In genomic region chrX:71525316-71525715, GRCh38 we compare ENCODE assay signal across 14 cellular contexts. TPM values are rescaled to one million over a fixed set of nuclear protein-coding genes. Genes with fewer than 3 reads are reported as not detected.
A peak's percentile ranks its signal among the peaks of the same experiment; 100 is the strongest.
DNase-seq lines count a peak whose midpoint lies in the region; ATAC-seq and TF ChIP-seq lines count a peak whose summit lies in the region.
"Had no signal": no experiment of that assay in that cellular context is flagged by ENCODE, and none has a peak within 500 bp of the region (broad histone marks: within the 10 kb centered on the region; RNA-seq: fewer than 3 reads in every experiment).

No MANE protein-coding gene starts in this region.

- no peak for ATAC-seq in T-cell (replicated peaks in 1 of 4)
- ATAC-seq in GM18873 (IDR thresholded peaks at IDR 0.05; ENCODE audit: low FRiP score, unreplicated experiment), result no peak

- H3K9me3 Mint-ChIP-seq in T-cell, result no peaks in the 10 kb centered on the region
- peaks cover 0 to 2% (median 0%) of the 10 kb centered on the region in 8 donors for H3K9me3 Mint-ChIP-seq in CD4-positive, alpha-beta memory T cell
- H3K9me3 Mint-ChIP-seq: CD8-positive, alpha-beta memory T cell had no signal

- peaks cover 5 to 9% (median 8%) of the 10 kb centered on the region in 3 donors for H3K4me1 Mint-ChIP-seq in T-cell
- H3K4me1 Mint-ChIP-seq in CD4-positive, alpha-beta memory T cell, result peaks cover 0 to 10% (median 0%) of the 10 kb centered on the region in 4 donors
- H3K4me1 Mint-ChIP-seq: B cell had no signal

- TF ChIP-seq POLR2A in NB4 (IDR thresholded peaks at IDR 0.05; ENCODE audit: extremely low read depth, insufficient read length), result no peak

- no peaks in the 10 kb centered on the region for H3K4me1 ChIP-seq in CD4-positive, alpha-beta memory T cell (ENCODE audit: insufficient read depth, low read length)
- H3K4me1 ChIP-seq: BLaER1 treated with 17β-estradiol and CSF1 and Interleukin-3, amounts not matched to agents 10 nM and 100 nM; HAP-1 had no signal

- POLR2A ChIA-PET in T-cell (lab: Charles Lee), result no interaction called here
- POLR2A ChIA-PET in CD4-positive, alpha-beta memory T cell (lab: Charles Lee; ENCODE audit: partially characterized antibody), result interaction anchor here (1.5 kb wide), 1 partner anchor 9 kb away, joined by 3 read pairs; no protein-coding TSS in a partner anchor

- H3K27me3 Mint-ChIP-seq in T-cell, result no peaks in the 10 kb centered on the region
- no peaks in the 10 kb centered on the region for H3K27me3 Mint-ChIP-seq in CD4-positive, alpha-beta memory T cell
- H3K27me3 Mint-ChIP-seq: B cell had no signal

- no peaks in the 10 kb centered on the region for H3K36me3 Mint-ChIP-seq in T-cell
- no peaks in the 10 kb centered on the region for H3K36me3 Mint-ChIP-seq in CD4-positive, alpha-beta memory T cell
- H3K36me3 Mint-ChIP-seq: CD8-positive, alpha-beta memory T cell had no signal

- DNase-seq in SKM-1 treated with dmso at 0.1 percent for 144 hours (lab: John Stamatoyannopoulos, UW; ENCODE audit: unreplicated experiment) (peak; percentile 1), SKM-1 (lab: John Stamatoyannopoulos, UW; ENCODE audit: unreplicated experiment) (no peak), NB4 (ENCODE audit: low read depth) (peak; percentile 36), fibroblast of gingiva (ENCODE audit: low read depth) (peak; percentile 7), T-cell (no peak)
- no peak for DNase-seq in CD4-positive, alpha-beta memory T cell
- DNase-seq: 8988T; CD8-positive, alpha-beta memory T cell; COR-L47; GM23248 had no signal

- CTCF ChIA-PET in T-cell (lab: Charles Lee), result no interaction called here
- CTCF ChIA-PET in CD4-positive, alpha-beta memory T cell (lab: Charles Lee; ENCODE audit: partially characterized antibody), result no interaction called here

- TF ChIP-seq CTCF in NB4 (IDR thresholded peaks at IDR 0.05; ENCODE audit: low read depth, low read length), result no peak

- H3K27me3 ChIP-seq in CD4-positive, alpha-beta memory T cell (ENCODE audit: insufficient read depth, low read length), result no peaks in the 10 kb centered on the region

- intact Hi-C loops in CD4-positive, alpha-beta memory T cell (cut with micrococcal nuclease), result no loop called here

- H3K4me3 Mint-ChIP-seq in T-cell, result no peak overlapping the region
- no peak overlapping the region for H3K4me3 Mint-ChIP-seq in CD4-positive, alpha-beta memory T cell
- H3K4me3 Mint-ChIP-seq: B cell; CD8-positive, alpha-beta memory T cell had no signal

- no peak overlapping the region for H3K27ac ChIP-seq in CD4-positive, alpha-beta memory T cell (ENCODE audit: low read depth, low read length)
- H3K27ac ChIP-seq: BLaER1 treated with 17β-estradiol and CSF1 and Interleukin-3, amounts not matched to agents 10 nM and 100 nM; GM23248 had no signal

- no peaks in the 10 kb centered on the region for H3K9me3 ChIP-seq in CD4-positive, alpha-beta memory T cell (ENCODE audit: control insufficient read depth in 1 of 2, low read length in 2 of 2)
- H3K9me3 ChIP-seq: HAP-1 had no signal

- no peak overlapping the region for H3K4me3 ChIP-seq in NB4 (ENCODE audit: low read depth, low read length)
- H3K4me3 ChIP-seq in CD4-positive, alpha-beta memory T cell (ENCODE audit: low read length in 2 of 2), result no peak overlapping the region
- H3K4me3 ChIP-seq: BLaER1 treated with 17β-estradiol and CSF1 and Interleukin-3, amounts not matched to agents 10 nM and 100 nM; GM23248; HAP-1 had no signal

- no peak overlapping the region for H3K27ac Mint-ChIP-seq in T-cell
- H3K27ac Mint-ChIP-seq in CD4-positive, alpha-beta memory T cell, result no peak overlapping the region
- H3K27ac Mint-ChIP-seq: B cell; CD8-positive, alpha-beta memory T cell had no signal

- H3K36me3 ChIP-seq in CD4-positive, alpha-beta memory T cell (ENCODE audit: insufficient read depth, low read length), result no peaks in the 10 kb centered on the region
- H3K36me3 ChIP-seq: BLaER1 treated with 17β-estradiol and CSF1 and Interleukin-3, amounts not matched to agents 10 nM and 100 nM; HAP-1 had no signal

RNA-seq across cellular contexts. Expression of gene OGT, which starts 7.6 kb away (rescaled TPM):
- total RNA-seq in T-cell, result 100 to 1,000 TPM; 438 to 548 (median 460) TPM
- total RNA-seq in CD4-positive, alpha-beta memory T cell, result 100 to 1,000 TPM; 515 to 525 TPM
- polyA plus RNA-seq in CD4-positive, alpha-beta memory T cell, result 10 to 100 TPM; 18.3 to 39.0 TPM

RNA-seq across cellular contexts. Expression of gene GCNA, which starts 52.9 kb away (rescaled TPM):
- 1 to 10 TPM; 5.2 to 8.6 (median 5.6) TPM for total RNA-seq in T-cell
- total RNA-seq in CD4-positive, alpha-beta memory T cell, result 10 to 100 TPM; 10.2 to 11.4 TPM
- under 1 TPM in 1 of 2 donors, not detected in 1; 0.40 TPM for polyA plus RNA-seq in CD4-positive, alpha-beta memory T cell

Comparison
In these comparisons a context has a peak if more than half of its experiments do, and no peak if none do; other contexts are left out.
1. DNase-seq: peak in SKM-1 treated with dmso at 0.1 percent for 144 hours (single experiment), NB4 (single experiment) and fibroblast of gingiva (single experiment); none in SKM-1 (single experiment), T-cell (0 of 34) and CD4-positive, alpha-beta memory T cell (0 of 5).